In genomic region chr17:35315283-35315682, GRCh38 we compare ENCODE assay signal across 12 cellular contexts. TPM values are rescaled to one million over a fixed set of nuclear protein-coding genes. Genes with fewer than 3 reads are reported as not detected.
DNase-seq lines count a peak whose midpoint lies in the region; ATAC-seq and TF ChIP-seq lines count a peak whose summit lies in the region.
"Had no signal": no experiment of that assay in that cellular context is flagged by ENCODE, and none has a peak within 500 bp of the region (broad histone marks: within the 10 kb centered on the region; RNA-seq: fewer than 3 reads in every experiment).

No MANE protein-coding gene starts in this region.

- no peaks in the 10 kb centered on the region for H3K9me3 Mint-ChIP-seq in CD4-positive, CD25-positive, alpha-beta regulatory T cell

- H3K27me3 Mint-ChIP-seq in CD4-positive, CD25-positive, alpha-beta regulatory T cell: no peaks in the 10 kb centered on the region

- no peak for DNase-seq in CD4-positive, CD25-positive, alpha-beta regulatory T cell
- peak; percentile 20 for DNase-seq in NCI-H460 (ENCODE audit: extremely low read depth, low read depth)
- peak; percentile 88 for DNase-seq in epithelial cell of esophagus (ENCODE audit: low read depth)
- DNase-seq in osteoblast (ENCODE audit: insufficient read length, low spot score, missing footprints): peak; percentile 34
- DNase-seq in inferior parietal cortex (ENCODE audit: extremely low spot score): no peak
- no peak for DNase-seq in head of caudate nucleus
- DNase-seq in hippocampal formation (lab: John Stamatoyannopoulos, UW): no peak
- DNase-seq: GF-D8; hypothalamus; NCI-H2029 treated with DMSO at 0.1 percent for 48 hours; stimulated activated CD4-positive, alpha-beta T cell treated with anti-CD3 and anti-CD28 coated beads, Interleukin-1b, Interleukin-23, amount 100 ng/mL, for 48 hours had no signal

- H3K4me3 ChIP-seq in CD4-positive, CD25-positive, alpha-beta regulatory T cell (ENCODE audit: low read depth, low read length): peak overlapping the region; percentile 16
- no peak overlapping the region for H3K4me3 ChIP-seq in epithelial cell of esophagus (ENCODE audit: low read length)
- H3K4me3 ChIP-seq in osteoblast (ENCODE audit: insufficient read depth, low read length): no peak overlapping the region

- H2AFZ ChIP-seq in osteoblast (ENCODE audit: low read length): no peak overlapping the region

- H3K36me3 ChIP-seq in CD4-positive, CD25-positive, alpha-beta regulatory T cell (ENCODE audit: control insufficient read depth, insufficient read depth, low read length): peaks cover 3% of the 10 kb centered on the region
- no peaks in the 10 kb centered on the region for H3K36me3 ChIP-seq in osteoblast (ENCODE audit: insufficient read depth, low read length)

- no peak for ATAC-seq in CD4-positive, CD25-positive, alpha-beta regulatory T cell (ENCODE audit: low read depth in 2 of 2)
- ATAC-seq in HG03442 (IDR thresholded peaks at IDR 0.05; ENCODE audit: unreplicated experiment): no peak

- TF ChIP-seq CTCF in epithelial cell of esophagus (IDR thresholded peaks at IDR 0.05; ENCODE audit: insufficient read depth, low read depth, low read length, missing control alignments): no peak
- TF ChIP-seq CTCF in osteoblast (IDR thresholded peaks at IDR 0.05; ENCODE audit: extremely low read depth, low read depth, low read length): no peak

- H3K27ac ChIP-seq in CD4-positive, CD25-positive, alpha-beta regulatory T cell (ENCODE audit: insufficient read depth, low read length, poor library complexity, severe bottlenecking): peak overlapping the region; percentile 41
- peak overlapping the region; percentile 4 for H3K27ac ChIP-seq in osteoblast (ENCODE audit: low read depth, low read length)

- peaks cover 39% of the 10 kb centered on the region for H3K4me1 ChIP-seq in CD4-positive, CD25-positive, alpha-beta regulatory T cell (ENCODE audit: control insufficient read depth, insufficient read depth, low read length, poor library complexity, severe bottlenecking)
- peaks cover 19% of the 10 kb centered on the region for H3K4me1 ChIP-seq in osteoblast (ENCODE audit: insufficient read depth, low read length)

- peak overlapping the region; percentile 28 to 99 (median 98) for H3K27ac Mint-ChIP-seq in CD4-positive, CD25-positive, alpha-beta regulatory T cell

- H3K4me1 Mint-ChIP-seq in CD4-positive, CD25-positive, alpha-beta regulatory T cell: peaks cover 10 to 67% (median 45%) of the 10 kb centered on the region in 4 donors

- H3K9me3 ChIP-seq in CD4-positive, CD25-positive, alpha-beta regulatory T cell (ENCODE audit: control insufficient read depth in 2 of 2, low read length in 2 of 2): no peaks in the 10 kb centered on the region
- H3K9me3 ChIP-seq in osteoblast (ENCODE audit: low read depth, low read length): no peaks in the 10 kb centered on the region

- peak overlapping the region; percentile 79 to 97 (median 94) for H3K4me3 Mint-ChIP-seq in CD4-positive, CD25-positive, alpha-beta regulatory T cell

- H3K4me2 ChIP-seq in osteoblast (ENCODE audit: insufficient read depth, low read length): peak overlapping the region; percentile 44

- peaks cover 6% of the 10 kb centered on the region for H4K20me1 ChIP-seq in osteoblast (ENCODE audit: insufficient read depth, low read length)

- H3K36me3 Mint-ChIP-seq in CD4-positive, CD25-positive, alpha-beta regulatory T cell: peaks cover 4% of the 10 kb centered on the region

- no peaks in the 10 kb centered on the region for H3K79me2 ChIP-seq in osteoblast (ENCODE audit: insufficient read depth, low read length)

- intact Hi-C loops in head of caudate nucleus (cut with DNase I): loop anchor here (10.0 kb wide), 1 partner anchor 430 kb away; no protein-coding TSS in a partner anchor

- no peaks in the 10 kb centered on the region for H3K27me3 ChIP-seq in CD4-positive, CD25-positive, alpha-beta regulatory T cell (ENCODE audit: control insufficient read depth, insufficient read depth, low read length)
- H3K27me3 ChIP-seq in osteoblast (ENCODE audit: insufficient read depth, low read length): peaks cover 41% of the 10 kb centered on the region

RNA-seq across cellular contexts. Expression of gene SLFN11, which starts 58.1 kb away (rescaled TPM):
- 61.9 TPM for total RNA-seq in CD4-positive, CD25-positive, alpha-beta regulatory T cell
- 10 to 100 TPM; 10.1 to 18.0 (median 11.2) TPM for polyA plus RNA-seq in CD4-positive, CD25-positive, alpha-beta regulatory T cell
- total RNA-seq in NCI-H460 (2014; rRNA removed; shearing (Covaris generic)): 25.7 and 28.5 TPM in 2 replicates
- polyA plus RNA-seq in NCI-H460 (2014; cell fraction: nucleus; rRNA removed): 29.3 and 42.3 TPM in 2 replicates
- total RNA-seq in osteoblast: 52.8 and 62.2 TPM in 2 replicates

Comparison
In these comparisons a context has a peak if more than half of its experiments do, and no peak if none do; other contexts are left out.
1. DNase-seq: peak in NCI-H460 (single experiment), epithelial cell of esophagus (single experiment) and osteoblast (single experiment); none in CD4-positive, CD25-positive, alpha-beta regulatory T cell (0 of 3), inferior parietal cortex (single experiment), head of caudate nucleus (0 of 42) and hippocampal formation (0 of 2).